8 cellular contexts compared by ENCODE assay signal in genomic region chr14:104639889-104640548, GRCh38. TPM values are rescaled to one million over a fixed set of nuclear protein-coding genes. Genes with fewer than 3 reads are reported as not detected.
A peak's percentile ranks its signal among the peaks of the same experiment; 100 is the strongest.
DNase-seq lines count a peak whose midpoint lies in the region; ATAC-seq, FAIRE-seq and TF ChIP-seq lines count a peak whose summit lies in the region.

No MANE protein-coding gene starts in this region.

- peak; percentile 91 for FAIRE-seq in HTR-8/SVneo (lab: Jason Lieb, UNC)

- H3K27me3 ChIP-seq in foreskin keratinocyte = peaks cover 9% of the 10 kb centered on the region

- no peaks in the 10 kb centered on the region for H3K4me1 ChIP-seq in foreskin keratinocyte

- DNase-seq in Calu3 = peak; percentile 82
- DNase-seq in HTR-8/SVneo (ENCODE audit: insufficient read length, low spot score) = peak; percentile 91
- DNase-seq in OCI-M2 (lab: John Stamatoyannopoulos, UW; ENCODE audit: unreplicated experiment) = peak; percentile 7
- DNase-seq in activated effector memory CD4-positive, alpha-beta T cell treated with Interleukin-2 at 50 U/mL for 16 hours = peak; percentile 23
- DNase-seq in foreskin keratinocyte = no peak
- peak in 41 of 56 donors; percentile 9 to 79 (median 39) for DNase-seq in nucleus accumbens (lab: John Stamatoyannopoulos, UW)

- H3K27me3 Mint-ChIP-seq in Calu3 (ENCODE audit: unreplicated experiment) = peaks cover 74% of the 10 kb centered on the region

- no peak overlapping the region for H3K4me3 Mint-ChIP-seq in Calu3 (ENCODE audit: low read depth, unreplicated experiment)

- no peaks in the 10 kb centered on the region for H3K9me3 Mint-ChIP-seq in Calu3 (ENCODE audit: low read depth, unreplicated experiment)

- ATAC-seq in foreskin keratinocyte (peak; percentile 80), HG02610 (IDR thresholded peaks at IDR 0.05; ENCODE audit: unreplicated experiment) (no peak), HG03342 (IDR thresholded peaks at IDR 0.05; ENCODE audit: unreplicated experiment) (no peak)

- CTCF ChIA-PET in Calu3 (lab: Charles Lee) = interaction anchor here (1.2 kb wide), 1 partner anchor 562 kb away, joined by 4 read pairs; no protein-coding TSS in a partner anchor

- TF ChIP-seq CTCF in Calu3 (IDR thresholded peaks at IDR 0.05; ENCODE audit: unreplicated experiment) (peak; percentile 79), foreskin keratinocyte (conservative IDR thresholded peaks at IDR 0.05) (peak; percentile 95)

- no TSS peak for BruUV-seq in Calu3 (replicated peaks; lab: Mats Ljungman, UMichigan)

- no peak overlapping the region for H3K27ac ChIP-seq in foreskin keratinocyte

- intact Hi-C loops in Calu3 (cut with micrococcal nuclease; ENCODE audit: unreplicated experiment) = loop anchor here (10.0 kb wide), 1 partner anchor 505 kb away; the partner anchor contains the start of gene KIF26A

- H3K27ac Mint-ChIP-seq in Calu3 (ENCODE audit: unreplicated experiment) = no peak overlapping the region

- H3K36me3 Mint-ChIP-seq in Calu3 (ENCODE audit: insufficient read depth, unreplicated experiment) = peaks cover 4% of the 10 kb centered on the region

- peaks cover 24% of the 10 kb centered on the region for H3K4me1 Mint-ChIP-seq in Calu3 (ENCODE audit: low read depth, unreplicated experiment)

RNA-seq across cellular contexts. Expression of gene TMEM179, which starts 35.4 kb away (rescaled TPM):
- total RNA-seq in Calu3 (2022) = not detected in 2 replicates
- not detected in 2 replicates for total RNA-seq in foreskin keratinocyte
- not detected in 2 replicates for polyA plus RNA-seq in foreskin keratinocyte

RNA-seq across cellular contexts. Expression of gene INF2, which starts 49.4 kb away (rescaled TPM):
- total RNA-seq in Calu3 (2022) = 208 and 220 TPM in 2 replicates
- total RNA-seq in foreskin keratinocyte = 82.1 and 94.5 TPM in 2 replicates
- 88.3 and 101 TPM in 2 replicates for polyA plus RNA-seq in foreskin keratinocyte

Comparison
In these comparisons a context has a peak if more than half of its experiments do, and no peak if none do; other contexts are left out.
1. DNase-seq: peak in Calu3 (single experiment), HTR-8/SVneo (single experiment), OCI-M2 (single experiment), activated effector memory CD4-positive, alpha-beta T cell treated with Interleukin-2 at 50 U/mL for 16 hours (single experiment) and nucleus accumbens (41 of 56); none in foreskin keratinocyte (0 of 2).